Comparison of ENCODE assay signal across 8 cellular contexts in the genomic region with DNA sequence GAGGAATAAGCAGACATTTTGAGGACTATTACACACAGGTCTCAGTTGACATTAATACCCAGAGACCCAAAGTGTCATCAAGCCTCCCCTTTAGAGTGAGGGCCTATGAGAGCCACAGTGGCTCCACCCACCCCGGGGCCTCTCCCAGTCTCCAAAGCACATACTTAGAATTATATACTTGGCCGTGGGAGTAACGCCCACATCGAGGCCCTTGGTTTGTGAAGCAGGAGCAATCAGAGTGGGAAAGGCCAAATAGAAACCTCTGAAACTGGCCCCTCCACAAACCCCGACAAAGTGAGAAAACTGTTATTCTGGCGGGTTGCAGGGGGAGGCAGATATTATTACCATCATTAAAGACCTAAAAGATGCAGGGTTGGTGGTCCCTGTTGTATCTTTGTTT.
"Had no signal": no experiment of that assay in that cellular context is flagged by ENCODE, and none has a peak within 500 bp of the region (broad histone marks: within the 10 kb centered on the region; RNA-seq: fewer than 3 reads in every experiment).

No MANE protein-coding gene starts in this region.

- H3K27ac Mint-ChIP-seq: IgD-negative memory B cell had no signal

- ATAC-seq: HepG2, K562 had no signal

- H3K9me3 Mint-ChIP-seq: IgD-negative memory B cell had no signal

- H3K36me3 Mint-ChIP-seq: IgD-negative memory B cell had no signal

- H3K4me3 ChIP-seq: K562 had no signal

- DNase-seq: IMR-90, KBM-7, KG1 had no signal

- H3K27ac ChIP-seq: HL-60, KMS-11 had no signal
